Comparison of ENCODE assay signal across 10 cellular contexts in genomic region chr15:71288348-71288955, GRCh38.
"Had no signal": no experiment of that assay in that cellular context is flagged by ENCODE, and none has a peak within 500 bp of the region (broad histone marks: within the 10 kb centered on the region; RNA-seq: fewer than 3 reads in every experiment).

No MANE protein-coding gene starts in this region.

- H2AFZ ChIP-seq: parathyroid adenoma had no signal

- H3K9ac ChIP-seq: parathyroid adenoma had no signal

- H3K27ac ChIP-seq: gastrocnemius medialis, parathyroid adenoma had no signal

- ATAC-seq: gastrocnemius medialis; stimulated activated naive CD8-positive, alpha-beta T cell treated with anti-CD3 and anti-CD28 coated beads, Interleukin-15, amount 100 ng/mL, for 72 hours had no signal

- H3K4me3 ChIP-seq: gastrocnemius medialis had no signal

- H3K36me3 ChIP-seq: gastrocnemius medialis had no signal

- H3K4me1 ChIP-seq: gastrocnemius medialis, parathyroid adenoma had no signal

- DNase-seq: activated CD4-positive, alpha-beta T cell treated with anti-CD3 and anti-CD28 coated beads, Interleukin-2, amount 10 ng/mL, durations not matched to agents 7 days and 5 days; activated CD4-positive, CD25-positive, alpha-beta regulatory T cell; activated naive CD4-positive, alpha-beta T cell treated with anti-CD3 and anti-CD28 coated beads, Interleukin-2, amount 10 ng/mL, durations not matched to agents 7 days and 5 days; gastrocnemius medialis; kidney glomerular epithelial cell; naive B cell; stimulated activated CD4-positive, alpha-beta T cell treated with anti-CD3 and anti-CD28 coated beads, Interleukin-15, amount 100 ng/mL, for 24 hours; stimulated activated CD4-positive, alpha-beta T cell treated with anti-CD3 and anti-CD28 coated beads, Interleukin-4, amount 100 ng/mL, for 4 hours; stimulated activated naive CD8-positive, alpha-beta T cell treated with anti-CD3 and anti-CD28 coated beads, Interleukin-15, amount 100 ng/mL, for 72 hours had no signal

- H3K79me2 ChIP-seq: parathyroid adenoma had no signal

- H3K27me3 ChIP-seq: gastrocnemius medialis had no signal

- H3K9me3 ChIP-seq: gastrocnemius medialis had no signal
